Comparison of ENCODE assay signal across 11 cellular contexts in genomic region chr14:99267871-99268775, GRCh38. TPM values are rescaled to one million over a fixed set of nuclear protein-coding genes. Genes with fewer than 3 reads are reported as not detected.
DNase-seq lines count a peak whose midpoint lies in the region; FAIRE-seq and TF ChIP-seq lines count a peak whose summit lies in the region.
"Had no signal": no experiment of that assay in that cellular context is flagged by ENCODE, and none has a peak within 500 bp of the region (broad histone marks: within the 10 kb centered on the region; RNA-seq: fewer than 3 reads in every experiment).

No MANE protein-coding gene starts in this region.

- no peak overlapping the region for H2AK5ac ChIP-seq in H1 (ENCODE audit: low read depth, low read length)

- no peaks in the 10 kb centered on the region for H3K9me3 ChIP-seq in Peyer's patch
- H3K9me3 ChIP-seq in H1 (ENCODE audit: insufficient read depth in 2 of 2, low read depth in 1 of 2, low read length in 1 of 2), result no peaks in the 10 kb centered on the region

- POLR2A ChIA-PET in H1 (lab: Charles Lee; ENCODE audit: partially characterized antibody), result interaction anchor here (0.7 to 3.4 kb wide), 6 partner anchors 8 to 89 kb away, joined by 3 to 17 read pairs (median 4); no protein-coding TSS in a partner anchor

- CTCF ChIA-PET in H1 (lab: Charles Lee; ENCODE audit: partially characterized antibody), result interaction anchor here (0.6 to 4.7 kb wide), 30 partner anchors 8 to 1784 kb away, joined by 3 to 45 read pairs (median 4); no protein-coding TSS in a partner anchor

- no peak for TF ChIP-seq CTCF in Peyer's patch (IDR thresholded peaks at IDR 0.05)
- TF ChIP-seq CTCF in H1 (IDR thresholded peaks at IDR 0.05; ENCODE audit: control extremely low read depth in 1 of 3, insufficient read depth in 1 of 3, low read depth in 1 of 3, low read length in 3 of 3), result no peak

- no peak for TF ChIP-seq EP300 in H1 (IDR thresholded peaks at IDR 0.05; ENCODE audit: borderline replicate concordance in 1 of 2, low read depth in 2 of 2, low read length in 2 of 2)

- peak overlapping the region; percentile 29 for H2BK120ac ChIP-seq in H1 (replicated peaks; ENCODE audit: low read depth, low read length)

- peaks cover 0 to 2% of the 10 kb centered on the region in 2 experiments for H4K20me1 ChIP-seq in H1 (replicated peaks in 1 of 2; ENCODE audit: control insufficient read depth in 1 of 2, insufficient read depth in 2 of 2, low read length in 2 of 2)

- TF ChIP-seq RAD21 in H1 (IDR thresholded peaks at IDR 0.05 in 1 of 2, conservative IDR thresholded peaks at IDR 0.05 in 1 of 2; ENCODE audit: low read depth in 2 of 2, low read length in 2 of 2), result no peak

- H2BK15ac ChIP-seq in H1 (ENCODE audit: low read length), result 0 out of 2 replicates have a peak overlapping the region, but pooled peaks have one; percentile 61

- no peak overlapping the region for H4K5ac ChIP-seq in H1 (ENCODE audit: insufficient read length, low read depth, low read length)

- H4K8ac ChIP-seq in H1 (ENCODE audit: extremely low read depth, insufficient read depth, low read length), result no peak overlapping the region

- H3K4me2 ChIP-seq in H1 (ENCODE audit: insufficient read depth in 1 of 2, low read depth in 2 of 2, low read length in 2 of 2), result peak overlapping the region; percentile 87 to 89

- no peak overlapping the region for H2AFZ ChIP-seq in H1 (ENCODE audit: low read length)

- H3K23me2 ChIP-seq in H1 (ENCODE audit: low read depth, low read length), result peaks cover 10% of the 10 kb centered on the region

- H4K91ac ChIP-seq in H1 (replicated peaks; ENCODE audit: insufficient read length, low read length), result no peak overlapping the region

- DNase-seq in DMS53 (lab: John Stamatoyannopoulos, UW) (peak; percentile 32), DMS53 treated with DMSO at 0.1 percent for 48 hours (lab: John Stamatoyannopoulos, UW; ENCODE audit: unreplicated experiment) (no peak), Peyer's patch (peak in 1 of 3 donors; percentile 45), H1 (ENCODE audit: low read depth in 1 of 2, low spot score in 2 of 2) (no peak), inferior parietal cortex (ENCODE audit: extremely low spot score) (no peak), iPS-NIHi7 (ENCODE audit: extremely low spot score) (no peak), frontal cortex (ENCODE audit: low spot score in 2 of 2) (no peak)
- DNase-seq in stimulated activated CD4-positive, alpha-beta T cell treated with anti-CD3 and anti-CD28 coated beads, Interleukin-4, amount 100 ng/mL, for 24 hours, result peak; percentile 54
- DNase-seq: activated gamma-delta T cell treated with Interleukin-2 at 50 U/mL for 16 hours, NCI-H1048 had no signal

- peak overlapping the region; percentile 56 to 84 (median 74) for H3K27ac ChIP-seq in Peyer's patch
- H3K27ac ChIP-seq in H1 (ENCODE audit: low read depth, low read length), result no peak overlapping the region

- peak overlapping the region; percentile 48; the same call in 1 of the 2 replicates for H2BK20ac ChIP-seq in H1 (ENCODE audit: low read length)

- FAIRE-seq in H1 (lab: Jason Lieb, UNC) (peak; percentile 58), frontal cortex (lab: Jason Lieb, UNC) (no peak)
- FAIRE-seq: A204.1 had no signal

- H3K4ac ChIP-seq in H1 (replicated peaks; ENCODE audit: insufficient read length, low read depth, low read length), result no peak overlapping the region

- H3K56ac ChIP-seq in H1 (replicated peaks; ENCODE audit: insufficient read length, low read depth, low read length), result no peak overlapping the region

- H3K9ac ChIP-seq in H1 (replicated peaks in 1 of 4; ENCODE audit: extremely low read depth in 1 of 4, low read depth in 3 of 4, low read length in 3 of 4), result no peak overlapping the region; a peak in 1 of 7 replicates

- no peak overlapping the region for H3K14ac ChIP-seq in H1 (ENCODE audit: insufficient read length)

- peak overlapping the region; percentile 36; the same call in 1 of the 2 replicates for H2BK5ac ChIP-seq in H1 (ENCODE audit: low read depth, low read length)

- peak overlapping the region; percentile 95 for H3K18ac ChIP-seq in H1 (ENCODE audit: extremely low read depth, low read length)

- H3K27me3 ChIP-seq in Peyer's patch, result peaks cover 0 to 9% of the 10 kb centered on the region in 2 donors
- peaks cover 0 to 9% (median 4%) of the 10 kb centered on the region in 4 experiments; a peak in 4 of 7 replicates for H3K27me3 ChIP-seq in H1 (replicated peaks in 1 of 4; ENCODE audit: control insufficient read depth in 3 of 4, extremely low read depth in 1 of 4, insufficient read depth in 3 of 4, low read length in 3 of 4)

- peak overlapping the region; percentile 100; the same call in 1 of the 2 replicates for H2BK12ac ChIP-seq in H1 (ENCODE audit: low read depth, low read length)

- H3K79me2 ChIP-seq in H1 (ENCODE audit: control insufficient read depth in 1 of 2, insufficient read depth in 2 of 2, low read length in 2 of 2), result peaks cover 0 to 58% of the 10 kb centered on the region in 2 experiments; a peak in 3 of 4 replicates

- H3K4me1 ChIP-seq in Peyer's patch, result peaks cover 0 to 28% (median 0%) of the 10 kb centered on the region in 4 donors
- H3K4me1 ChIP-seq in H1 (replicated peaks in 1 of 4; ENCODE audit: control insufficient read depth in 3 of 4, insufficient read depth in 4 of 4, low read length in 3 of 4), result peaks cover 14 to 24% (median 19%) of the 10 kb centered on the region in 4 experiments

- H3K36me3 ChIP-seq in Peyer's patch (no peaks in the 10 kb centered on the region), H1 (ENCODE audit: control insufficient read depth in 2 of 4, insufficient read depth in 4 of 4, low read length in 3 of 4) (no peaks in the 10 kb centered on the region)

- TF ChIP-seq POLR2A in Peyer's patch (IDR thresholded peaks at IDR 0.05) (no peak), H1 (IDR thresholded peaks at IDR 0.05; ENCODE audit: control extremely low read depth in 1 of 2, low read depth in 2 of 2, low read length in 2 of 2) (no peak)

- 30% methylated on average over 15 of the region's 15 CpGs; no CpG with 5 or more reads in 1 of the 2 experiments for WGBS in H1 (ENCODE audit: extremely low coverage in 1 of 2, insufficient coverage in 1 of 2, insufficient read length in 1 of 2, insufficient replicate concordance in 2 of 2, low coverage in 1 of 2, low lambda C conversion rate in 2 of 2, missing lambda C conversion rate in 1 of 2), 2 experiments

- H3K23ac ChIP-seq in H1 (ENCODE audit: insufficient read length), result no peak overlapping the region

- H3K79me1 ChIP-seq in H1 (ENCODE audit: low read depth, low read length), result peaks cover 5% of the 10 kb centered on the region; the same call in 1 of the 2 replicates

- H3K4me3 ChIP-seq in Peyer's patch (peak overlapping the region; percentile 55 to 84 (median 62)), H1 (ENCODE audit: extremely low read depth in 1 of 4, insufficient read depth in 2 of 4, low read depth in 3 of 4, low read length in 4 of 4) (peak overlapping the region; percentile 40 to 76 (median 54); a peak in 6 of 8 replicates)

TF ChIP-seq in H1, 55 proteins besides CTCF, POLR2A, EP300 and RAD21:
- TF ChIP-seq JUND (IDR thresholded peaks at IDR 0.05; ENCODE audit: low read length) (no peak), RBBP5 (IDR thresholded peaks at IDR 0.05; ENCODE audit: borderline replicate concordance, low read depth, low read length) (0 out of 2 replicates have a peak, but pooled peaks have one; percentile 4)

RNA-seq across cellular contexts. Expression of gene BCL11B, which starts 3.9 kb away (rescaled TPM):
- 10 to 100 TPM in 2 of 4 donors, 1 to 10 TPM in 2; 7.7 to 10.2 (median 10.0) TPM for total RNA-seq in Peyer's patch
- total RNA-seq in H1 (2021; fragmentation: NEBNext Ultra II Directional; extraction: Animal tissue kit (Norgen Biotek cat#: 25700)), result 5.9 TPM in 2 replicates
- 0.63 and 0.80 TPM in 2 replicates for polyA plus RNA-seq in H1 (2011; rRNA removed)
- 0.85 TPM for polyA plus RNA-seq in H1 (2011; cell fraction: cytosol; rRNA removed)
- polyA plus RNA-seq in H1 (2011; cell fraction: nucleus; rRNA removed), result 1.5 TPM
- 1.1 to 2.2 TPM (median 1.2 TPM) in 4 replicates for polyA plus RNA-seq in H1 (2012, experiment 1 of 2)
- 0.22 TPM for polyA plus RNA-seq in H1 (2012, experiment 2 of 2)
- polyA plus RNA-seq in H1 (2013, experiment 1 of 2), result 2.1 TPM
- polyA plus RNA-seq in H1 (2013, experiment 2 of 2), result 2.1 TPM
- polyA minus RNA-seq in H1 (2011; rRNA and poly(A)+ RNA removed), result 1.7 and 1.9 TPM in 2 replicates
- polyA minus RNA-seq in H1 (2011; cell fraction: cytosol; rRNA and poly(A)+ RNA removed), result 3.2 TPM
- polyA minus RNA-seq in H1 (2011; cell fraction: nucleus; rRNA and poly(A)+ RNA removed), result 4.1 TPM
- total RNA-seq in frontal cortex, result 58.3 TPM

Comparison
In these comparisons a context has a peak if more than half of its experiments do, and no peak if none do; other contexts are left out.
1. DNase-seq: peak in DMS53 (single experiment) and stimulated activated CD4-positive, alpha-beta T cell treated with anti-CD3 and anti-CD28 coated beads, Interleukin-4, amount 100 ng/mL, for 24 hours (single experiment); none in DMS53 treated with DMSO at 0.1 percent for 48 hours (single experiment), H1 (0 of 2), inferior parietal cortex (single experiment), iPS-NIHi7 (single experiment) and frontal cortex (0 of 2).